Comparison of ENCODE assay signal across 1 cellular context in the genomic region with DNA sequence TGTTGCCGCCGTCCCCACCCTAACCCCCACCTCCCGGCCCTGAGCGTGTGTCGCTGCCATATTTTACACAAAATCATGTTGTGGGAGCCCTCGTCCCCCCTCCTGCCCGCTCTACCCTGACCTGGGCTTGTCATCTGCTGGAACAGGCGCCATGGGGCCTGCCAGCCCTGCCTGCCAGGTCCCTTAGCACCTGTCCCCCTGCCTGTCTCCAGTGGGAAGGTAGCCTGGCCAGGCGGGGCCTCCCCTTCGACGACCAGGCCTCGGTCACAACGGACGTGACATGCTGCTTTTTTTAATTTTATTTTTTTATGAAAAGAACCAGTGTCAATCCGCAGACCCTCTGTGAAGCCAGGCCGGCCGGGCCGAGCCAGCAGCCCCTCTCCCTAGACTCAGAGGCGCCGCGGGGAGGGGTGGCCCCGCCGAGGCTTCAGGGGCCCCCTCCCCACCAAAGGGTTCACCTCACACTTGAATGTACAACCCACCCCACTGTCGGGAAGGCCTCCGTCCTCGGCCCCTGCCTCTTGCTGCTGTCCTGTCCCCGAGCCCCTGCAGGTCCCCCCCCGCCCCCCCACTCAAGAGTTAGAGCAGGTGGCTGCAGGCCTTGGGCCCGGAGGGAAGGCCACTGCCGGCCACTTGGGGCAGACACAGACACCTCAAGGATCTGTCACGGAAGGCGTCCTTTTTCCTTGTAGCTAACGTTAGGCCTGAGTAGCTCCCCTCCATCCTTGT.
TF ChIP-seq lines count a peak whose summit lies in the region.

No MANE protein-coding gene starts in this region.

TF ChIP-seq in H1, 55 proteins besides CTCF, POLR2A, EP300 and RAD21:
- TF ChIP-seq E2F6 (IDR thresholded peaks at IDR 0.05) = no peak
- TF ChIP-seq POLR2AphosphoS5 (IDR thresholded peaks at IDR 0.05; ENCODE audit: low read depth, low read length) = peak; percentile 59; the same call in 1 of the 2 replicates
